Comparison of ENCODE assay signal across 8 cellular contexts in genomic region chr1:164921493-164921892, GRCh38.
"Had no signal": no experiment of that assay in that cellular context is flagged by ENCODE, and none has a peak within 500 bp of the region (broad histone marks: within the 10 kb centered on the region; RNA-seq: fewer than 3 reads in every experiment).

No MANE protein-coding gene starts in this region.

- H3K4me3 ChIP-seq: GM23248 had no signal

- H3K27ac Mint-ChIP-seq: IgD-negative memory B cell had no signal

- H2AFZ ChIP-seq: GM23248 had no signal

- H3K4me2 ChIP-seq: KMS-11 had no signal

- DNase-seq: GM23248, H7, HCEC 1CT, KBM-7 had no signal

- H3K9me3 Mint-ChIP-seq: IgD-negative memory B cell had no signal

- H3K4me3 Mint-ChIP-seq: IgD-negative memory B cell had no signal

- H3K27ac ChIP-seq: GM23248, HL-60, KMS-11 had no signal

- H3K4me1 Mint-ChIP-seq: IgD-negative memory B cell had no signal

- H3K36me3 Mint-ChIP-seq: IgD-negative memory B cell had no signal

- H3K27me3 Mint-ChIP-seq: IgD-negative memory B cell had no signal

- H3K9ac ChIP-seq: GM23248, KMS-11 had no signal

- ATAC-seq: HepG2 had no signal
